Comparison of ENCODE assay signal across 8 cellular contexts in genomic region chr17:80414803-80415625, GRCh38. TPM values are rescaled to one million over a fixed set of nuclear protein-coding genes. Genes with fewer than 3 reads are reported as not detected.
DNase-seq lines count a peak whose midpoint lies in the region; ATAC-seq and TF ChIP-seq lines count a peak whose summit lies in the region.

TSS of gene ENDOV (plus strand) at chr17:80415167. CDS start at chr17:80415195, 28 bp downstream.

- peak within 1 kb of the TSS; percentile 84 for H3K4me3 ChIP-seq in suprapubic skin

- H3K27me3 ChIP-seq in suprapubic skin, result no peaks in the 10 kb centered on the region

- peaks cover 0 to 8% of the 10 kb centered on the region in 2 donors for H3K36me3 Mint-ChIP-seq in activated naive CD4-positive, alpha-beta T cell treated with anti-CD3 and anti-CD28 coated beads, Interleukin-2, amount 50 U/mL, for 72 hours

- H3K9me3 Mint-ChIP-seq in activated naive CD4-positive, alpha-beta T cell treated with anti-CD3 and anti-CD28 coated beads, Interleukin-2, amount 50 U/mL, for 72 hours, result no peaks in the 10 kb centered on the region

- ATAC-seq in HG02678 (IDR thresholded peaks at IDR 0.05; ENCODE audit: unreplicated experiment), result peak; percentile 93
- peak; percentile 94 to 96 for ATAC-seq in activated naive CD4-positive, alpha-beta T cell treated with anti-CD3 and anti-CD28 coated beads, Interleukin-2, amount 50 U/mL, for 72 hours

- peaks cover 29% of the 10 kb centered on the region for H3K4me1 ChIP-seq in suprapubic skin

- no peak for TF ChIP-seq EP300 in suprapubic skin (IDR thresholded peaks at IDR 0.05)

- peak in 1 of 2 donors; percentile 7 for TF ChIP-seq POLR2A in suprapubic skin (IDR thresholded peaks at IDR 0.05)

- H3K36me3 ChIP-seq in suprapubic skin, result peaks cover 7% of the 10 kb centered on the region

- H3K9me3 ChIP-seq in suprapubic skin, result no peaks in the 10 kb centered on the region

- H3K27ac Mint-ChIP-seq in activated naive CD4-positive, alpha-beta T cell treated with anti-CD3 and anti-CD28 coated beads, Interleukin-2, amount 50 U/mL, for 72 hours, result peak within 1 kb of the TSS; percentile 78 to 81

- H3K27ac ChIP-seq in suprapubic skin, result peak within 1 kb of the TSS; percentile 95

- no peak for TF ChIP-seq CTCF in GM10266 (IDR thresholded peaks at IDR 0.05; ENCODE audit: control insufficient read depth, insufficient read depth, low read depth, missing control alignments)
- TF ChIP-seq CTCF in suprapubic skin (IDR thresholded peaks at IDR 0.05), result no peak

- 2% methylated on average over 24 of the region's 97 CpGs for WGBS in suprapubic skin

- DNase-seq in GM10266 (ENCODE audit: extremely low spot score), result peak; percentile 98
- peak; percentile 82 for DNase-seq in NCI-H128 (lab: John Stamatoyannopoulos, UW; ENCODE audit: unreplicated experiment)
- DNase-seq in SKM-1 treated with dmso at 0.1 percent for 144 hours (lab: John Stamatoyannopoulos, UW; ENCODE audit: unreplicated experiment), result peak; percentile 79
- DNase-seq in activated naive CD4-positive, alpha-beta T cell treated with anti-CD3 and anti-CD28 coated beads, Interleukin-2, amount 50 U/mL, for 72 hours (ENCODE audit: low spot score in 2 of 2), result peak; percentile 88 to 90
- peak; percentile 91 for DNase-seq in glomerular visceral epithelial cell (ENCODE audit: extremely low spot score)
- DNase-seq in occipital lobe (lab: John Stamatoyannopoulos, UW), result peak; percentile 93
- peak; percentile 97 for DNase-seq in suprapubic skin (ENCODE audit: low spot score in 2 of 2)

RNA-seq across cellular contexts. Expression of gene ENDOV, which starts in this region (rescaled TPM):
- total RNA-seq in activated naive CD4-positive, alpha-beta T cell treated with anti-CD3 and anti-CD28 coated beads, Interleukin-2, amount 50 U/mL, for 72 hours, result 10 to 100 TPM in 1 of 2 donors, 1 to 10 TPM in 1; 8.8 to 13.0 TPM
- total RNA-seq in occipital lobe (11.5 TPM), suprapubic skin (10 to 100 TPM; 17.1 to 47.8 (median 19.3) TPM)

Comparison
In these comparisons a context has a peak if more than half of its experiments do, and no peak if none do; other contexts are left out.
1. Peak in every context shown above with its lines: DNase-seq, ATAC-seq, H3K4me3 ChIP-seq and H3K27ac ChIP-seq.